ENCODE assay signal across 1 cellular context in genomic region chr2:102145939-102146338, GRCh38.
TF ChIP-seq lines count a peak whose summit lies in the region.

No MANE protein-coding gene starts in this region.

TF ChIP-seq in H1, 55 proteins besides CTCF, POLR2A, EP300 and RAD21 (continued from another document):
- peak; percentile 61; the same call in 1 of the 2 replicates for TF ChIP-seq ZNF274 (IDR thresholded peaks at IDR 0.05; ENCODE audit: borderline replicate concordance, extremely low read depth, low read length)
